ENCODE assay signal across 2 cellular contexts in genomic region chr16:1474471-1474795, GRCh38.
TF ChIP-seq lines count a peak whose summit lies in the region.

No MANE protein-coding gene starts in this region.

TF ChIP-seq in HEK293, 187 proteins besides CTCF, POLR2A, EP300 and RAD21 (continued from another document):
- TF ChIP-seq REPIN1 (tag by site-specific recombination; IDR thresholded peaks at IDR 0.05; ENCODE audit: low read depth) (no peak), ZNF830 (tag by site-specific recombination; IDR thresholded peaks at IDR 0.05; ENCODE audit: low read depth) (no peak), ZBTB21 (tag by site-specific recombination; IDR thresholded peaks at IDR 0.05) (no peak)

TF ChIP-seq in WTC11, 78 proteins besides CTCF, POLR2A, EP300 and RAD21 (continued from another document):
- TF ChIP-seq FOXP4 (CRISPR knock-in tag; IDR thresholded peaks at IDR 0.05), result no peak
- no peak for TF ChIP-seq E2F4 (CRISPR knock-in tag; IDR thresholded peaks at IDR 0.05; ENCODE audit: borderline replicate concordance, low read depth)
- no peak for TF ChIP-seq SMAD4 (CRISPR knock-in tag; IDR thresholded peaks at IDR 0.05)
- TF ChIP-seq, protein P1, sequence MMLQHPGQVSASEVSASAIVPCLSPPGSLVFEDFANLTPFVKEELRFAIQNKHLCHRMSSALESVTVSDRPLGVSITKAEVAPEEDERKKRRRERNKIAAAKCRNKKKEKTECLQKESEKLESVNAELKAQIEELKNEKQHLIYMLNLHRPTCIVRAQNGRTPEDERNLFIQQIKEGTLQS (CRISPR knock-in tag; conservative IDR thresholded peaks at IDR 0.05), result no peak
- TF ChIP-seq FOXJ3 (CRISPR knock-in tag; IDR thresholded peaks at IDR 0.05; ENCODE audit: borderline replicate concordance), result no peak
- no peak for TF ChIP-seq AR (CRISPR knock-in tag; IDR thresholded peaks at IDR 0.05)
- no peak for TF ChIP-seq RELA (CRISPR knock-in tag; IDR thresholded peaks at IDR 0.05; ENCODE audit: borderline replicate concordance)
- TF ChIP-seq ZNF425 (CRISPR knock-in tag; conservative IDR thresholded peaks at IDR 0.05), result no peak
- TF ChIP-seq, protein P2, sequence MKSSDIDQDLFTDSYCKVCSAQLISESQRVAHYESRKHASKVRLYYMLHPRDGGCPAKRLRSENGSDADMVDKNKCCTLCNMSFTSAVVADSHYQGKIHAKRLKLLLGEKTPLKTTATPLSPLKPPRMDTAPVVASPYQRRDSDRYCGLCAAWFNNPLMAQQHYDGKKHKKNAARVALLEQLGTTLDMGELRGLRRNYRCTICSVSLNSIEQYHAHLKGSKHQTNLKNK (CRISPR knock-in tag; IDR thresholded peaks at IDR 0.05), result no peak
- TF ChIP-seq GABPB1 (CRISPR knock-in tag; IDR thresholded peaks at IDR 0.05), result no peak
TF ChIP-seq in WTC11: peak in this region for 0.
